ENCODE assay signal across 18 cellular contexts in genomic region chr3:27993061-27993460, GRCh38.
DNase-seq lines count a peak whose midpoint lies in the region; ATAC-seq and TF ChIP-seq lines count a peak whose summit lies in the region.
"Had no signal": no experiment of that assay in that cellular context is flagged by ENCODE, and none has a peak within 500 bp of the region (broad histone marks: within the 10 kb centered on the region; RNA-seq: fewer than 3 reads in every experiment).

No MANE protein-coding gene starts in this region.

- no peaks in the 10 kb centered on the region for H3K4me1 Mint-ChIP-seq in CD4-positive, alpha-beta T cell (ENCODE audit: low read depth)

- no peaks in the 10 kb centered on the region for H3K79me1 ChIP-seq in trophoblast cell (ENCODE audit: low read length)

- H3K9ac ChIP-seq in trophoblast cell (ENCODE audit: low read length): peak overlapping the region; percentile 2

- H4K20me1 ChIP-seq in OCI-LY7 (ENCODE audit: insufficient read depth, low read length): no peaks in the 10 kb centered on the region

- POLR2A ChIA-PET in CD4-positive, alpha-beta T cell (lab: Charles Lee): no interaction called here
- POLR2A ChIA-PET in OCI-LY7 (lab: Charles Lee): interaction anchor here (0.6 to 0.9 kb wide), 4 partner anchors 8 to 576 kb away, joined by 3 to 4 read pairs (median 4); no protein-coding TSS in a partner anchor

- H3K14ac ChIP-seq in trophoblast cell (ENCODE audit: low read length): no peak overlapping the region

- H3K4me3 ChIP-seq in trophoblast cell (ENCODE audit: low read depth, low read length): no peak overlapping the region
- no peak overlapping the region for H3K4me3 ChIP-seq in OCI-LY7 (ENCODE audit: low read depth, low read length, poor library complexity, severe bottlenecking)
- H3K4me3 ChIP-seq: GM23338, Peyer's patch, SK-N-MC had no signal

- no peak overlapping the region for H3K27ac ChIP-seq in trophoblast cell (ENCODE audit: low read depth, low read length)
- no peak overlapping the region for H3K27ac ChIP-seq in CD4-positive, alpha-beta T cell (ENCODE audit: low read depth, low read length)
- H3K27ac ChIP-seq in OCI-LY7 (ENCODE audit: low read depth, low read length, poor library complexity, severe bottlenecking): no peak overlapping the region
- H3K27ac ChIP-seq: C4-2B, Peyer's patch, SK-N-MC had no signal

- H3K79me2 ChIP-seq in trophoblast cell (ENCODE audit: control insufficient read depth, insufficient read depth, low read length, poor library complexity) (no peaks in the 10 kb centered on the region), OCI-LY7 (ENCODE audit: insufficient read depth, low read depth, low read length) (no peaks in the 10 kb centered on the region)

- no peak overlapping the region for H3K4ac ChIP-seq in trophoblast cell (ENCODE audit: low read depth, low read length)

- H3K9me2 ChIP-seq in OCI-LY7 (ENCODE audit: insufficient read depth, low read length): no peaks in the 10 kb centered on the region

- no peak overlapping the region for H2BK5ac ChIP-seq in trophoblast cell (ENCODE audit: low read depth, low read length, poor library complexity)

- H4K91ac ChIP-seq in trophoblast cell (ENCODE audit: low read depth, low read length): no peak overlapping the region

- H3K27me3 Mint-ChIP-seq in CD4-positive, alpha-beta T cell: peaks cover 3% of the 10 kb centered on the region

- H3K4me1 ChIP-seq in trophoblast cell (ENCODE audit: control insufficient read depth in 1 of 2, insufficient read depth in 2 of 2, low read length in 2 of 2): no peaks in the 10 kb centered on the region
- no peaks in the 10 kb centered on the region for H3K4me1 ChIP-seq in OCI-LY7 (ENCODE audit: insufficient read depth, low read length, poor library complexity, severe bottlenecking)
- H3K4me1 ChIP-seq: Peyer's patch had no signal

- DNase-seq in NCI-H1417 (lab: John Stamatoyannopoulos, UW): peak; percentile 1 to 96 (median 74)
- peak; percentile 19 for DNase-seq in NCI-H345 (lab: John Stamatoyannopoulos, UW)
- DNase-seq in NCI-H774 (lab: John Stamatoyannopoulos, UW): peak; percentile 87
- no peak for DNase-seq in trophoblast cell
- DNase-seq in CD4-positive, alpha-beta T cell: no peak
- no peak for DNase-seq in OCI-LY7 (ENCODE audit: low spot score)
- DNase-seq in stimulated activated naive CD4-positive, alpha-beta T cell treated with Interleukin-2 at 50 U/mL for 16 hours (lab: John Stamatoyannopoulos, UW): no peak
- DNase-seq: COR-L47, DMS53, NCI-H1694 treated with DMSO at 0.1 percent for 48 hours, NCI-H2171, NCI-H526, Peyer's patch, Right ventricle myocardium superior had no signal

- no peak overlapping the region for H3K4me3 Mint-ChIP-seq in CD4-positive, alpha-beta T cell
- H3K4me3 Mint-ChIP-seq: GM23338 had no signal

- no peak overlapping the region for H3K27ac Mint-ChIP-seq in CD4-positive, alpha-beta T cell
- H3K27ac Mint-ChIP-seq: GM23338 had no signal

- BruUV-seq in OCI-LY7 (replicated peaks; lab: Mats Ljungman, UMichigan): no TSS peak

- H2AFZ ChIP-seq in trophoblast cell (ENCODE audit: insufficient read depth, low read length, poor library complexity): no peak overlapping the region
- H2AFZ ChIP-seq in OCI-LY7 (ENCODE audit: low read length): no peak overlapping the region
- H2AFZ ChIP-seq: GM23338 had no signal

- no peaks in the 10 kb centered on the region for H3K36me3 Mint-ChIP-seq in CD4-positive, alpha-beta T cell (ENCODE audit: low read depth)

- no peak overlapping the region for H2BK120ac ChIP-seq in trophoblast cell (ENCODE audit: insufficient read depth, low read length, poor library complexity)

- peaks cover 1% of the 10 kb centered on the region for H3K9me3 Mint-ChIP-seq in CD4-positive, alpha-beta T cell

- CTCF ChIA-PET in CD4-positive, alpha-beta T cell (lab: Charles Lee): no interaction called here
- CTCF ChIA-PET in OCI-LY7 (lab: Charles Lee; ENCODE audit: unreplicated experiment): no interaction called here

- no peak overlapping the region for H2BK12ac ChIP-seq in trophoblast cell (ENCODE audit: low read length)

- intact Hi-C loops in CD4-positive, alpha-beta T cell (cut with DNase I, micrococcal nuclease): no loop called here
- intact Hi-C loops in OCI-LY7 (cut with micrococcal nuclease; ENCODE audit: unreplicated experiment): no loop called here

- H3K23ac ChIP-seq in trophoblast cell (ENCODE audit: low read length): no peak overlapping the region

- no peaks in the 10 kb centered on the region for H3K27me3 ChIP-seq in trophoblast cell (ENCODE audit: insufficient read depth, low read length)
- H3K27me3 ChIP-seq in CD4-positive, alpha-beta T cell (ENCODE audit: control insufficient read depth, insufficient read depth, low read length): no peaks in the 10 kb centered on the region
- H3K27me3 ChIP-seq: Peyer's patch had no signal

- H4K8ac ChIP-seq in trophoblast cell (ENCODE audit: low read depth, low read length): no peak overlapping the region

- H2AK5ac ChIP-seq in trophoblast cell (ENCODE audit: low read length): no peak overlapping the region

- H3K9me3 ChIP-seq in trophoblast cell (ENCODE audit: insufficient read depth, low read depth, low read length) (no peaks in the 10 kb centered on the region), OCI-LY7 (ENCODE audit: low read length) (no peaks in the 10 kb centered on the region)
- H3K9me3 ChIP-seq in CD4-positive, alpha-beta T cell (ENCODE audit: control insufficient read depth, low read length): no peaks in the 10 kb centered on the region
- H3K9me3 ChIP-seq: Peyer's patch had no signal

- H3K4me2 ChIP-seq in trophoblast cell (ENCODE audit: low read length): no peak overlapping the region
- H3K4me2 ChIP-seq in OCI-LY7 (ENCODE audit: low read length): no peak overlapping the region
- H3K4me2 ChIP-seq: GM23338 had no signal

- no peak overlapping the region for H3K18ac ChIP-seq in trophoblast cell (ENCODE audit: low read length)

- H3K36me3 ChIP-seq in trophoblast cell (ENCODE audit: control insufficient read depth in 1 of 2, insufficient read depth in 2 of 2, low read length in 2 of 2) (no peaks in the 10 kb centered on the region), OCI-LY7 (ENCODE audit: insufficient read depth, low read length) (no peaks in the 10 kb centered on the region)
- H3K36me3 ChIP-seq: Peyer's patch had no signal

- no peak overlapping the region for H4K12ac ChIP-seq in trophoblast cell (ENCODE audit: low read depth, low read length)

- WGBS in trophoblast cell (ENCODE audit: extremely low coverage, insufficient coverage, insufficient read length): no CpG with 5 or more reads among the region's 2 CpGs

- no peak for TF ChIP-seq CTCF in CD4-positive, alpha-beta T cell (IDR thresholded peaks at IDR 0.05)
- TF ChIP-seq CTCF in OCI-LY7 (conservative IDR thresholded peaks at IDR 0.05; ENCODE audit: low read length): no peak

- no peak for ATAC-seq in CD4-positive, alpha-beta T cell (ENCODE audit: poor library complexity)
- ATAC-seq: GM23338, HCT116 had no signal

Comparison
In these comparisons a context has a peak if more than half of its experiments do, and no peak if none do; other contexts are left out.
1. DNase-seq: peak in NCI-H1417 (3 of 3), NCI-H345 (single experiment) and NCI-H774 (single experiment); none in trophoblast cell (0 of 2), CD4-positive, alpha-beta T cell (0 of 10), OCI-LY7 (single experiment) and stimulated activated naive CD4-positive, alpha-beta T cell treated with Interleukin-2 at 50 U/mL for 16 hours (single experiment).